7 cellular contexts compared by ENCODE assay signal in the genomic region with DNA sequence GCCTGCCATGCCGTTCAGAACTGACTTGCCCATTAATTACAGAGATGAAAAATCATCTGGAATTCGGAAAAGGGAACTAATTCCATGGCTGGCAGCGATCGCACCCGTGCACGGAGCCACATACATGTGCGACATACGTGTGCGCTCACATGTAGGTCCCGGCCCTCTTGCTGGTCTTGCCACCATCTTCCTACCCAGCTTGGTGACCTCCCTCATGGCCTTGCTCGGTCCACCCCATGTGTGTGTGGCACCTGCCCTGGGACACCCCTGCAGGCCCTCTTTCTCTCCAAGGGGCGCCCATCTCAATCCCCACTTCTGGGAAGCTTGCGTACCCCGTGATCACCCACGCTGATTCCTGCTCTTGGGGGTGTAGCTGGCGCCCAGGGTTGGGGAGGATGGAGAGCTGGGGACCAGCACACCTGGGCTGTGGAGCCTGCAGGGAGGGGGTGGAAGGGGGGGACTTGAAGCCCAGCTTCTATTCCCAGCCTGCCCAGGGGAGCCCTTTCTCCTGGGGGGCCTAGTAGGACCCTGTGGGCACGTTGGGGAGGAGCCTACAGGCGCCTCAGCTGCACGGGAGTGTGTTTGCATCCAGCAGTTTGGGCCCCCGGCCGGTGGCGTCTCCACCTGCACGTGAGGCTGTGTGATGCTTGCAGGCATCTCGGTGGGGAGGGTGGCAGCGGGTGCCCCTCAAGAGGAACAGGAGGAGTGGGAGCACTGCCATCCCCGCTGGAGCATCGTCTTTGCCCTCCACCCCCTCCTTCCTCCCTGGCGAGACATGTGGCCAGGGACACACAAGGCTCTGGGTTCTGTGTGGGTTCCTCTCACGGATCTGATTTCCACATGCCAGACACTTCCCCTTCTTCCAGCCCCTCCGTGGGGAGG.
DNase-seq lines count a peak whose midpoint lies in the region; ATAC-seq and TF ChIP-seq lines count a peak whose summit lies in the region.
"Not testable (repeated sequence)": the region's sequence is repeated elsewhere in the genome, so short reads cannot be mapped to it uniquely, and the experiment has no call there.

No MANE protein-coding gene starts in this region.

- not testable (repeated sequence) for H3F3A ChIP-seq in Loucy (ENCODE audit: low read depth); neural cell (ENCODE audit: insufficient read depth, low read length, poor library complexity, severe bottlenecking)

- not testable (repeated sequence) for TF ChIP-seq RAD21 in neural cell (conservative IDR thresholded peaks at IDR 0.05)

- TF ChIP-seq EP300 in neural cell (conservative IDR thresholded peaks at IDR 0.05; ENCODE audit: poor library complexity, severe bottlenecking): not testable (repeated sequence)

- not testable (repeated sequence) for ATAC-seq in T-helper 17 cell

- not testable (repeated sequence) for H3K27me3 Mint-ChIP-seq in Caco-2 (ENCODE audit: insufficient read depth, unreplicated experiment)
- H3K27me3 Mint-ChIP-seq in T-helper 17 cell (peaks cover 20% of the 10 kb centered on the region), immature natural killer cell (ENCODE audit: low read depth in 3 of 3) (peaks cover 1 to 19% (median 15%) of the 10 kb centered on the region in 3 donors)
- H3K27me3 Mint-ChIP-seq in activated T-helper 2 cell treated with anti-CD3 and anti-CD28 coated beads, Interferon-gamma antibody, Interleukin-2, Interleukin-4, amounts not matched to agents 10 μg/mL and 5 μg/mL and 100 μg/mL, durations not matched to agents 14 hours and 24 hours and 36 hours (ENCODE audit: low read depth): peaks cover 32% of the 10 kb centered on the region

- H3K4me3 Mint-ChIP-seq in Caco-2 (ENCODE audit: unreplicated experiment): peak overlapping the region; percentile 78
- peak overlapping the region; percentile 88 for H3K4me3 Mint-ChIP-seq in T-helper 17 cell
- peak overlapping the region; percentile 81 for H3K4me3 Mint-ChIP-seq in activated T-helper 2 cell treated with anti-CD3 and anti-CD28 coated beads, Interferon-gamma antibody, Interleukin-2, Interleukin-4, amounts not matched to agents 10 μg/mL and 5 μg/mL and 100 μg/mL, durations not matched to agents 14 hours and 24 hours and 36 hours (ENCODE audit: low read depth)
- H3K4me3 Mint-ChIP-seq in immature natural killer cell: peak overlapping the region; percentile 21 to 87 (median 84)

- H3K4me1 Mint-ChIP-seq in Caco-2 (ENCODE audit: low read depth, unreplicated experiment) (peaks cover 20% of the 10 kb centered on the region), T-helper 17 cell (peaks cover 26% of the 10 kb centered on the region), immature natural killer cell (peaks cover 40 to 45% of the 10 kb centered on the region in 2 donors)
- peaks cover 18% of the 10 kb centered on the region for H3K4me1 Mint-ChIP-seq in activated T-helper 2 cell treated with anti-CD3 and anti-CD28 coated beads, Interferon-gamma antibody, Interleukin-2, Interleukin-4, amounts not matched to agents 10 μg/mL and 5 μg/mL and 100 μg/mL, durations not matched to agents 14 hours and 24 hours and 36 hours (ENCODE audit: low read depth)

- H3K9me3 Mint-ChIP-seq in Caco-2 (ENCODE audit: unreplicated experiment); activated T-helper 2 cell treated with anti-CD3 and anti-CD28 coated beads, Interferon-gamma antibody, Interleukin-2, Interleukin-4, amounts not matched to agents 10 μg/mL and 5 μg/mL and 100 μg/mL, durations not matched to agents 14 hours and 24 hours and 36 hours; immature natural killer cell: not testable (repeated sequence)

- intact Hi-C loops in Caco-2 (cut with micrococcal nuclease; ENCODE audit: unreplicated experiment): not testable (repeated sequence)
- intact Hi-C loops in activated T-helper 2 cell treated with anti-CD3 and anti-CD28 coated beads, Interferon-gamma antibody, Interleukin-2, Interleukin-4, amounts not matched to agents 10 μg/mL and 5 μg/mL and 100 μg/mL, durations not matched to agents 14 hours and 24 hours and 36 hours (cut with micrococcal nuclease): loop anchor here (10.0 kb wide), 1 partner anchor 237 kb away; a partner anchor contains a TSS

- not testable (repeated sequence) for H2AFZ ChIP-seq in Loucy (ENCODE audit: low read length); neural cell (ENCODE audit: low read depth, low read length)

- not testable (repeated sequence) for H3K27ac ChIP-seq in ectodermal cell (ENCODE audit: insufficient read depth, low read depth, low read length, poor library complexity, severe bottlenecking); neural cell (ENCODE audit: low read length)

- H3K9me2 ChIP-seq in Loucy (replicated peaks; ENCODE audit: low read depth, low read length); neural cell (ENCODE audit: insufficient read depth, low read length): not testable (repeated sequence)

- H3K79me2 ChIP-seq in Loucy (ENCODE audit: insufficient read depth, low read length) (peaks cover 71% of the 10 kb centered on the region), neural cell (replicated peaks; ENCODE audit: insufficient read depth, low read length) (peaks cover 44% of the 10 kb centered on the region)

- H4K20me1 ChIP-seq in Loucy (ENCODE audit: insufficient read depth, low read length, poor library complexity, severe bottlenecking): peaks cover 27% of the 10 kb centered on the region
- peaks cover 15% of the 10 kb centered on the region for H4K20me1 ChIP-seq in neural cell (ENCODE audit: insufficient read depth)

- H3K9me3 ChIP-seq in Caco-2; Loucy (ENCODE audit: insufficient read depth, low read depth, low read length); T-helper 17 cell (ENCODE audit: control insufficient read depth, low read length, poor library complexity, severe bottlenecking); ectodermal cell (ENCODE audit: control insufficient read depth, low read length); neural cell (ENCODE audit: low read length): not testable (repeated sequence)

- POLR2A ChIA-PET in Caco-2 (lab: Charles Lee): not testable (repeated sequence)

- BruUV-seq in Caco-2 (replicated peaks; lab: Mats Ljungman, UMichigan): TSS peak; percentile 23

- peak overlapping the region; percentile 85 for H3K4me2 ChIP-seq in Loucy (ENCODE audit: low read depth, low read length, poor library complexity, severe bottlenecking)
- not testable (repeated sequence) for H3K4me2 ChIP-seq in neural cell (ENCODE audit: low read length)

- not testable (repeated sequence) for H3K4me1 ChIP-seq in Caco-2; ectodermal cell (ENCODE audit: control insufficient read depth, insufficient read depth, low read length)
- peaks cover 19% of the 10 kb centered on the region for H3K4me1 ChIP-seq in Loucy (ENCODE audit: insufficient read depth, low read length, poor library complexity, severe bottlenecking)

- 84 to 89% methylated on average over 30 of the region's 30 CpGs for WGBS in ectodermal cell, 2 experiments

- H3K36me3 Mint-ChIP-seq in Caco-2 (ENCODE audit: insufficient read depth, unreplicated experiment): peaks cover 25% of the 10 kb centered on the region
- H3K36me3 Mint-ChIP-seq in T-helper 17 cell (ENCODE audit: low read depth); activated T-helper 2 cell treated with anti-CD3 and anti-CD28 coated beads, Interferon-gamma antibody, Interleukin-2, Interleukin-4, amounts not matched to agents 10 μg/mL and 5 μg/mL and 100 μg/mL, durations not matched to agents 14 hours and 24 hours and 36 hours (ENCODE audit: low read depth); immature natural killer cell: not testable (repeated sequence)

- H3K9ac ChIP-seq in Loucy (ENCODE audit: low read depth, low read length, poor library complexity, severe bottlenecking); neural cell (ENCODE audit: low read length): not testable (repeated sequence)

- not testable (repeated sequence) for H3K36me3 ChIP-seq in Caco-2 (ENCODE audit: control insufficient read depth, insufficient read depth, low read length); Loucy (ENCODE audit: insufficient read depth, low read length); ectodermal cell (ENCODE audit: control insufficient read depth, insufficient read depth, low read length); neural cell (ENCODE audit: insufficient read depth, low read length)

- not testable (repeated sequence) for H3K27ac Mint-ChIP-seq in Caco-2 (ENCODE audit: unreplicated experiment); T-helper 17 cell; activated T-helper 2 cell treated with anti-CD3 and anti-CD28 coated beads, Interferon-gamma antibody, Interleukin-2, Interleukin-4, amounts not matched to agents 10 μg/mL and 5 μg/mL and 100 μg/mL, durations not matched to agents 14 hours and 24 hours and 36 hours
- peak overlapping the region in 1 of 6 donors; percentile 10 for H3K27ac Mint-ChIP-seq in immature natural killer cell

- TF ChIP-seq CTCF in Caco-2 (IDR thresholded peaks at IDR 0.05; ENCODE audit: insufficient read depth in 1 of 2, low read depth in 1 of 2, low read length in 1 of 2, severe bottlenecking in 1 of 2, unreplicated experiment in 1 of 2); Loucy (conservative IDR thresholded peaks at IDR 0.05; ENCODE audit: low read length); neural cell (IDR thresholded peaks at IDR 0.05; ENCODE audit: poor library complexity, severe bottlenecking): not testable (repeated sequence)

- not testable (repeated sequence) for H3K4me3 ChIP-seq in Caco-2 (ENCODE audit: low read depth, low read length)
- H3K4me3 ChIP-seq in Loucy (ENCODE audit: low read length, poor library complexity, severe bottlenecking): peak overlapping the region; percentile 98
- H3K4me3 ChIP-seq in ectodermal cell (ENCODE audit: insufficient read depth, low read depth, low read length): peak overlapping the region; percentile 6
- peak overlapping the region; percentile 76 for H3K4me3 ChIP-seq in neural cell (ENCODE audit: low read length)

- not testable (repeated sequence) for H3K27me3 ChIP-seq in Caco-2 (replicated peaks; ENCODE audit: control insufficient read depth, insufficient read depth, low read length); Loucy (ENCODE audit: insufficient read depth, low read length, poor library complexity, severe bottlenecking); ectodermal cell (ENCODE audit: control insufficient read depth, insufficient read depth, low read length, poor library complexity, severe bottlenecking); neural cell (ENCODE audit: insufficient read depth, low read depth, low read length)

- not testable (repeated sequence) for DNase-seq in Caco-2; T-helper 17 cell; activated T-helper 2 cell treated with anti-CD3 and anti-CD28 coated beads, Interferon-gamma antibody, Interleukin-2, Interleukin-4, amounts not matched to agents 10 μg/mL and 5 μg/mL and 100 μg/mL, durations not matched to agents 14 hours and 24 hours and 36 hours (ENCODE audit: low spot score); immature natural killer cell

- CTCF ChIA-PET in Caco-2 (lab: Charles Lee): not testable (repeated sequence)
